ENCODE assay signal across 23 cellular contexts in genomic region chr6:152598421-152598820, GRCh38. TPM values are rescaled to one million over a fixed set of nuclear protein-coding genes. Genes with fewer than 3 reads are reported as not detected.
DNase-seq lines count a peak whose midpoint lies in the region; ATAC-seq and TF ChIP-seq lines count a peak whose summit lies in the region.
"Had no signal": no experiment of that assay in that cellular context is flagged by ENCODE, and none has a peak within 500 bp of the region (broad histone marks: within the 10 kb centered on the region; RNA-seq: fewer than 3 reads in every experiment).

No MANE protein-coding gene starts in this region.

- H4K5ac ChIP-seq in IMR-90 (ENCODE audit: low read depth, low read length): no peak overlapping the region

- H3K36me3 ChIP-seq in IMR-90 (ENCODE audit: control insufficient read depth, insufficient read depth, low read length) (no peaks in the 10 kb centered on the region), mesenchymal stem cell (ENCODE audit: control insufficient read depth in 1 of 2, insufficient read depth in 2 of 2, low read depth in 1 of 2, low read length in 2 of 2) (no peaks in the 10 kb centered on the region), stomach (no peaks in the 10 kb centered on the region)
- H3K36me3 ChIP-seq: lower lobe of right lung, thoracic aorta had no signal

- H3K4me3 Mint-ChIP-seq in central memory CD8-positive, alpha-beta T cell: no peak overlapping the region
- H3K4me3 Mint-ChIP-seq: activated naive CD8-positive, alpha-beta T cell; CD4-positive, CD25-positive, alpha-beta regulatory T cell; IgD-negative memory B cell; stimulated activated memory B cell treated with anti-CD40 and anti-IgM and Interleukin-4, amounts not matched to agents 10 μg/mL and 1 μg/mL and 100 μg/mL, for 72 hours; T-helper 2 cell treated with Interferon-gamma antibody and Interleukin-4, amounts not matched to agents 5 μg/mL and 100 μg/mL, for 36 hours; WTC11 had no signal

- H3K9me3 ChIP-seq in IMR-90 (ENCODE audit: control insufficient read depth, insufficient read depth, low read length): no peaks in the 10 kb centered on the region
- no peaks in the 10 kb centered on the region for H3K9me3 ChIP-seq in mesenchymal stem cell (ENCODE audit: control insufficient read depth, low read length)
- no peaks in the 10 kb centered on the region for H3K9me3 ChIP-seq in stomach
- H3K9me3 ChIP-seq: lower lobe of right lung, thoracic aorta had no signal

- no peak overlapping the region for H4K91ac ChIP-seq in IMR-90 (ENCODE audit: insufficient read depth, low read depth, low read length)
- no peak overlapping the region for H4K91ac ChIP-seq in mesenchymal stem cell (ENCODE audit: low read length)

- TF ChIP-seq CTCF in IMR-90 (conservative IDR thresholded peaks at IDR 0.05; ENCODE audit: low read depth, low read length) (no peak), stomach (IDR thresholded peaks at IDR 0.05) (no peak)

- no peaks in the 10 kb centered on the region for H4K20me1 ChIP-seq in IMR-90 (ENCODE audit: insufficient read depth, low read length)

- H3K4me1 Mint-ChIP-seq in central memory CD8-positive, alpha-beta T cell: peaks cover 54% of the 10 kb centered on the region
- H3K4me1 Mint-ChIP-seq: CD4-positive, CD25-positive, alpha-beta regulatory T cell; stimulated activated memory B cell treated with anti-CD40 and anti-IgM and Interleukin-4, amounts not matched to agents 10 μg/mL and 1 μg/mL and 100 μg/mL, for 72 hours had no signal

- H3K56ac ChIP-seq in IMR-90 (ENCODE audit: extremely low read depth, insufficient read depth, low read length): no peak overlapping the region

- no peak overlapping the region for H3K27ac ChIP-seq in IMR-90 (ENCODE audit: insufficient read depth, low read length)
- no peak overlapping the region for H3K27ac ChIP-seq in mesenchymal stem cell (ENCODE audit: low read length, poor library complexity, severe bottlenecking)
- H3K27ac ChIP-seq in stomach: peak overlapping the region in 4 of 5 donors; percentile 16 to 66 (median 50)
- H3K27ac ChIP-seq: foreskin keratinocyte, lower lobe of right lung, RWPE1, thoracic aorta had no signal

- TF ChIP-seq POLR2A in IMR-90 (IDR thresholded peaks at IDR 0.05; ENCODE audit: low read depth, low read length) (no peak), stomach (IDR thresholded peaks at IDR 0.05) (no peak)

- no peak for TF ChIP-seq EP300 in stomach (IDR thresholded peaks at IDR 0.05)

- H3K14ac ChIP-seq in IMR-90 (replicated peaks; ENCODE audit: low read depth, low read length) (no peak overlapping the region), mesenchymal stem cell (ENCODE audit: low read length in 2 of 2) (no peak overlapping the region)

- H3K27ac Mint-ChIP-seq in central memory CD8-positive, alpha-beta T cell (ENCODE audit: low read depth): peak overlapping the region; percentile 1
- H3K27ac Mint-ChIP-seq: activated naive CD8-positive, alpha-beta T cell; CD4-positive, CD25-positive, alpha-beta regulatory T cell; IgD-negative memory B cell; stimulated activated memory B cell treated with anti-CD40 and anti-IgM and Interleukin-4, amounts not matched to agents 10 μg/mL and 1 μg/mL and 100 μg/mL, for 72 hours; T-helper 2 cell treated with Interferon-gamma antibody and Interleukin-4, amounts not matched to agents 5 μg/mL and 100 μg/mL, for 36 hours; WTC11 had no signal

- intact Hi-C loops in IMR-90 (cut with micrococcal nuclease): no loop called here
- intact Hi-C loops in stomach (cut with DNase I; ENCODE audit: low total_unique reads): no loop called here

- H3K4me2 ChIP-seq in IMR-90 (ENCODE audit: low read depth, low read length) (no peak overlapping the region), mesenchymal stem cell (ENCODE audit: low read length, poor library complexity, severe bottlenecking) (no peak overlapping the region)
- H3K4me2 ChIP-seq: smooth muscle cell had no signal

- peaks cover 2% of the 10 kb centered on the region for H3K36me3 Mint-ChIP-seq in central memory CD8-positive, alpha-beta T cell (ENCODE audit: insufficient read depth)
- H3K36me3 Mint-ChIP-seq: activated naive CD8-positive, alpha-beta T cell; CD4-positive, CD25-positive, alpha-beta regulatory T cell; IgD-negative memory B cell; stimulated activated memory B cell treated with anti-CD40 and anti-IgM and Interleukin-4, amounts not matched to agents 10 μg/mL and 1 μg/mL and 100 μg/mL, for 72 hours; WTC11 had no signal

- H2BK120ac ChIP-seq in IMR-90 (ENCODE audit: low read depth, low read length) (no peak overlapping the region), mesenchymal stem cell (ENCODE audit: low read depth, low read length) (no peak overlapping the region)

- H2AK9ac ChIP-seq in IMR-90 (replicated peaks; ENCODE audit: low read depth, low read length, poor library complexity): no peak overlapping the region

- DNase-seq in IMR-90 (peak; percentile 13), mesenchymal stem cell (no peak), stomach (no peak), NCI-H1092 treated with DMSO at 0.1 percent for 48 hours (lab: John Stamatoyannopoulos, UW) (no peak), NCI-H510A (lab: John Stamatoyannopoulos, UW) (no peak), occipital lobe (lab: John Stamatoyannopoulos, UW) (no peak)
- no peak for DNase-seq in central memory CD8-positive, alpha-beta T cell (ENCODE audit: low spot score in 2 of 2)
- DNase-seq: activated CD4-positive, alpha-beta T cell treated with anti-CD3 and anti-CD28 coated beads, Interleukin-2, amount 50 U/mL, for 1 hour; CD4-positive, CD25-positive, alpha-beta regulatory T cell; DMS 273 treated with DMSO at 0.1 percent for 48 hours; foreskin keratinocyte; lower lobe of right lung; NCI-H2029 treated with DMSO at 0.1 percent for 48 hours; NCI-H226; NCI-H82 had no signal

- H4K8ac ChIP-seq in IMR-90 (ENCODE audit: low read depth in 2 of 2, low read length in 2 of 2) (no peak overlapping the region), mesenchymal stem cell (ENCODE audit: low read length) (no peak overlapping the region)

- no peak overlapping the region for H2BK12ac ChIP-seq in mesenchymal stem cell (ENCODE audit: low read length in 2 of 2)

- peaks cover 6 to 21% of the 10 kb centered on the region in 2 experiments; a peak in 3 of 4 replicates for H3K79me1 ChIP-seq in IMR-90 (ENCODE audit: low read depth in 1 of 2, low read length in 2 of 2)
- no peaks in the 10 kb centered on the region for H3K79me1 ChIP-seq in mesenchymal stem cell (replicated peaks; ENCODE audit: low read length, poor library complexity, severe bottlenecking)

- peaks cover 3% of the 10 kb centered on the region; the same call in 1 of the 2 replicates for H3K4me1 ChIP-seq in IMR-90 (ENCODE audit: control insufficient read depth, insufficient read depth, low read length)
- H3K4me1 ChIP-seq in mesenchymal stem cell (ENCODE audit: control insufficient read depth, insufficient read depth, low read depth, low read length): no peaks in the 10 kb centered on the region
- peaks cover 9 to 30% (median 14%) of the 10 kb centered on the region in 4 donors for H3K4me1 ChIP-seq in stomach
- H3K4me1 ChIP-seq: foreskin keratinocyte had no signal

- TF ChIP-seq RAD21 in IMR-90 (IDR thresholded peaks at IDR 0.05; ENCODE audit: low read length): no peak

- H2AK5ac ChIP-seq in IMR-90 (ENCODE audit: low read depth, low read length): no peak overlapping the region
- H2AK5ac ChIP-seq in mesenchymal stem cell (ENCODE audit: low read length, severe bottlenecking): no peak overlapping the region

- no peaks in the 10 kb centered on the region for H3K9me3 Mint-ChIP-seq in central memory CD8-positive, alpha-beta T cell
- H3K9me3 Mint-ChIP-seq: IgD-negative memory B cell; stimulated activated memory B cell treated with anti-CD40 and anti-IgM and Interleukin-4, amounts not matched to agents 10 μg/mL and 1 μg/mL and 100 μg/mL, for 72 hours; T-helper 2 cell treated with Interferon-gamma antibody and Interleukin-4, amounts not matched to agents 5 μg/mL and 100 μg/mL, for 36 hours; WTC11 had no signal

- CTCF ChIA-PET in IMR-90 (lab: Yijun Ruan, JAX): interaction anchor here (1.2 kb wide), 1 partner anchor 29 kb away, joined by 3 read pairs; no protein-coding TSS in a partner anchor

- dilution Hi-C loops in IMR-90 (cut with HindIII; ENCODE audit: low sequenced_read_pairs, unreplicated experiment): no loop called here

- no peak overlapping the region for H2BK20ac ChIP-seq in IMR-90 (ENCODE audit: low read depth, low read length)

- H2BK5ac ChIP-seq in IMR-90 (ENCODE audit: low read depth, low read length, poor library complexity, severe bottlenecking) (no peak overlapping the region), mesenchymal stem cell (ENCODE audit: low read depth, low read length, poor library complexity, severe bottlenecking) (no peak overlapping the region)

- H3K4me3 ChIP-seq in IMR-90 (ENCODE audit: insufficient read depth, low read depth, low read length): no peak overlapping the region
- H3K4me3 ChIP-seq in mesenchymal stem cell (ENCODE audit: insufficient read depth in 1 of 2, low read depth in 1 of 2, low read length in 2 of 2): no peak overlapping the region
- no peak overlapping the region for H3K4me3 ChIP-seq in stomach
- H3K4me3 ChIP-seq: lower lobe of right lung, smooth muscle cell, thoracic aorta had no signal

- ATAC-seq in IMR-90 (ENCODE audit: low read depth): peak; percentile 22; the same call in 1 of the 2 replicates
- ATAC-seq in central memory CD8-positive, alpha-beta T cell (replicated peaks; ENCODE audit: extremely low read depth, poor library complexity, severe bottlenecking): no peak
- ATAC-seq: foreskin keratinocyte; stimulated activated memory B cell treated with anti-CD40 and anti-IgM and Interleukin-4, amounts not matched to agents 10 μg/mL and 1 μg/mL and 100 μg/mL, for 72 hours; WTC11 had no signal

- no peak overlapping the region for H2BK15ac ChIP-seq in IMR-90 (ENCODE audit: low read depth, low read length)
- no peak overlapping the region for H2BK15ac ChIP-seq in mesenchymal stem cell (ENCODE audit: low read depth, poor library complexity, severe bottlenecking)

- H3K23ac ChIP-seq in IMR-90 (ENCODE audit: low read depth, low read length) (no peak overlapping the region), mesenchymal stem cell (ENCODE audit: low read length in 2 of 2) (no peak overlapping the region)

- H3K4ac ChIP-seq in IMR-90 (ENCODE audit: low read depth, low read length): no peak overlapping the region
- no peak overlapping the region for H3K4ac ChIP-seq in mesenchymal stem cell (ENCODE audit: low read depth in 1 of 2, low read length in 2 of 2)

- no peak overlapping the region for H3K18ac ChIP-seq in IMR-90 (ENCODE audit: low read depth, low read length)
- no peak overlapping the region for H3K18ac ChIP-seq in mesenchymal stem cell (ENCODE audit: low read depth in 1 of 2, low read length in 2 of 2)

- POLR2A ChIA-PET in IMR-90 (lab: Charles Lee; ENCODE audit: unreplicated experiment): no interaction called here

- H2AFZ ChIP-seq in IMR-90 (replicated peaks; ENCODE audit: low read length, poor library complexity) (no peak overlapping the region), mesenchymal stem cell (ENCODE audit: low read depth, low read length) (no peak overlapping the region)

- H3K27me3 ChIP-seq in IMR-90 (ENCODE audit: control insufficient read depth, insufficient read depth, low read length) (no peaks in the 10 kb centered on the region), mesenchymal stem cell (ENCODE audit: control insufficient read depth in 1 of 2, insufficient read depth in 1 of 2, low read length in 2 of 2) (no peaks in the 10 kb centered on the region), stomach (no peaks in the 10 kb centered on the region)
- H3K27me3 ChIP-seq: foreskin keratinocyte had no signal

- H3K9me1 ChIP-seq in IMR-90 (ENCODE audit: insufficient read depth, low read length): no peaks in the 10 kb centered on the region

- in situ Hi-C loops in IMR-90 (cut with MboI; ENCODE audit: low sequenced_read_pairs): no loop called here

- H3K27me3 Mint-ChIP-seq in central memory CD8-positive, alpha-beta T cell: no peaks in the 10 kb centered on the region
- H3K27me3 Mint-ChIP-seq: CD4-positive, CD25-positive, alpha-beta regulatory T cell; IgD-negative memory B cell had no signal

- H3K9ac ChIP-seq in IMR-90 (ENCODE audit: low read depth, low read length): no peak overlapping the region
- peak overlapping the region; percentile 31 for H3K9ac ChIP-seq in mesenchymal stem cell (ENCODE audit: low read length)

- BruUV-seq in IMR-90 (replicated peaks; lab: Mats Ljungman, UMichigan): no TSS peak

RNA-seq across cellular contexts. Expression of gene SYNE1, which starts 38.7 kb away (rescaled TPM):
- total RNA-seq in IMR-90 (2012; rRNA removed): 159 and 163 TPM in 2 replicates
- polyA plus RNA-seq in IMR-90 (2012; rRNA removed): 29.1 and 34.1 TPM in 2 replicates
- 16.0 and 16.3 TPM in 2 replicates for polyA plus RNA-seq in IMR-90 (2012; cell fraction: cytosol; rRNA removed)
- 41.5 and 62.7 TPM in 2 replicates for polyA plus RNA-seq in IMR-90 (2012; cell fraction: nucleus; rRNA removed; ENCODE audit: low replicate concordance)
- polyA plus RNA-seq in mesenchymal stem cell (2013, experiment 1 of 2): 15.3 TPM
- 16.7 TPM for polyA plus RNA-seq in mesenchymal stem cell (2013, experiment 2 of 2)
- total RNA-seq in stomach: 100 to 1,000 TPM in 4 of 5 donors, 10 to 100 TPM in 1; 77.2 to 279 (median 167) TPM
- 10 to 100 TPM; 12.8 to 13.6 (median 13.5) TPM for polyA plus RNA-seq in stomach
- total RNA-seq in occipital lobe: 316 TPM

Comparison
In these comparisons a context has a peak if more than half of its experiments do, and no peak if none do; other contexts are left out.
1. H3K27ac ChIP-seq: peak in stomach (4 of 5); none in IMR-90 (single experiment) and mesenchymal stem cell (single experiment).